Comparison of ENCODE assay signal across 1 cellular context in the genomic region with DNA sequence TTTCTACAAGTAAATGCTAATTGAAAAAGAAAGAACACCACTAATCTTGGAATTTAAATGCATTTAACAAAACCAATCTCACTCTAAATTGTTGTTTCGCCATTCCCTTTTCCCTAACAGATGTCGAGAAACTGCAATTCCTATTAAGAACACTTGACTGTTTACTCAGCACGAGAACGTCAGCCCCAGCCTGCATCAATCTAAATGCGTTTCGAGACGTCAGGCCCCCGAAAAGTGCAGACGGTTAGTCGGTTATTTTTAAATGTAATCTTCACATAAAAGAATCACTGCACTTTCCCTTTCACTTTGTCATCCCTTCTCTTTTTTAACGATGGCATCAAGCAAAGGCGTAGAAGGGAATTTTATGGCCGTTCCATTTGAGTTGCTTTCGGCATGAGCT.
TF ChIP-seq lines count a peak whose summit lies in the region.

No MANE protein-coding gene starts in this region.

TF ChIP-seq in GM12878, 131 proteins besides CTCF, POLR2A, EP300 and RAD21 (continued from another document):
- TF ChIP-seq, protein P1, sequence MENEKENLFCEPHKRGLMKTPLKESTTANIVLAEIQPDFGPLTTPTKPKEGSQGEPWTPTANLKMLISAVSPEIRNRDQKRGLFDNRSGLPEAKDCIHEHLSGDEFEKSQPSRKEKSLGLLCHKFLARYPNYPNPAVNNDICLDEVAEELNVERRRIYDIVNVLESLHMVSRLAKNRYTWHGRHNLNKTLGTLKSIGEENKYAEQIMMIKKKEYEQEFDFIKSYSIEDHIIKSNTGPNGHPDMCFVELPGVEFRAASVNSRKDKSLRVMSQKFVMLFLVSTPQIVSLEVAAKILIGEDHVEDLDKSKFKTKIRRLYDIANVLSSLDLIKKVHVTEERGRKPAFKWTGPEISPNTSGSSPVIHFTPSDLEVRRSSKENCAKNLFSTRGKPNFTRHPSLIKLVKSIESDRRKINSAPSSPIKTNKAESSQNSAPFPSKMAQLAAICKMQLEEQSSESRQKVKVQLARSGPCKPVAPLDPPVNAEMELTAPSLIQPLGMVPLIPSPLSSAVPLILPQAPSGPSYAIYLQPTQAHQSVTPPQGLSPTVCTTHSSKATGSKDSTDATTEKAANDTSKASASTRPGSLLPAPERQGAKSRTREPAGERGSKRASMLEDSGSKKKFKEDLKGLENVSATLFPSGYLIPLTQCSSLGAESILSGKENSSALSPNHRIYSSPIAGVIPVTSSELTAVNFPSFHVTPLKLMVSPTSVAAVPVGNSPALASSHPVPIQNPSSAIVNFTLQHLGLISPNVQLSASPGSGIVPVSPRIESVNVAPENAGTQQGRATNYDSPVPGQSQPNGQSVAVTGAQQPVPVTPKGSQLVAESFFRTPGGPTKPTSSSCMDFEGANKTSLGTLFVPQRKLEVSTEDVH (IDR thresholded peaks at IDR 0.05; ENCODE audit: low read depth, partially characterized antibody) = no peak
